ENCODE assay signal across 9 cellular contexts in the genomic region with DNA sequence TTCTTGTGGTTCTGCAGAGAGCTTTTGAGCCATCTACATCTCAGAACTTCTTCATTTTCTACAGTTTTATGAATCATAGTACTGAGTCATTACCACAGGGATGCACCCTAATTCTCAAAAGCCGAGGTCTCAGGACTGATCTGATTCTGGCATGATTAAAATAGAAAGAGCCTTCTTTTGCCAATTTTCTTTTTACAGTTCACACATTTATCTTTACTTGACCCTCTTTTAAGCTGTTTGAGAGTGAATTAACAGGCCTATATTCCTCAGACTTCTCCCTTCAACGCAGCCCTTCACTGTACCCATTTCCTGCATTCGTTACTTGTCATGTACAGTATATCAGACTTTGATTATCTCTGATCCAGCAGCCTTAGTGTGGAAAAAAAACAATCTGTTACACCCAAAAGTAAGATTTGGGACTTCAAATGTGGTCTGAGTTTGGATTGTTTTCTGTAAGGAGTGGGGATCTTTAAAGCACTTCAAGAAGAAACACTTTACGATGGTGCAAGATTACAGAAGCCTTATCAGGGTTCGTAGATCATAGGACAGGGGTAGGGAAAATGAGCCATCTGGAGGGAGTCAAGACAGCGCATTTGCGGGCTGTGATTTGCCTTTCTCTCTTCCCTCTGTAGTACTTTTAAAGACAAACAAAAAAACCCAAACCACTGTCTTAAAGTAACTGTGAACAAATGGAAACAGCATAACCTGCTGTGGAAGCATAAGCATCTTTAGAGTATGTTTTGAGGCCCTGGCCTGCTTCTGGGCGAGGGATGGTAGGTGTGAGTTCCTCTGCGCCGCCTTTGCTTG. TPM values are rescaled to one million over a fixed set of nuclear protein-coding genes. Genes with fewer than 3 reads are reported as not detected.
DNase-seq lines count a peak whose midpoint lies in the region; ATAC-seq, FAIRE-seq and TF ChIP-seq lines count a peak whose summit lies in the region.
"Had no signal": no experiment of that assay in that cellular context is flagged by ENCODE, and none has a peak within 500 bp of the region (broad histone marks: within the 10 kb centered on the region; RNA-seq: fewer than 3 reads in every experiment).

No MANE protein-coding gene starts in this region.

- H2AFZ ChIP-seq in K562 (ENCODE audit: low read depth, low read length), result no peak overlapping the region

- H3K4me2 ChIP-seq in K562 (ENCODE audit: insufficient read depth, low read length), result no peak overlapping the region

- no peak overlapping the region for H3K9ac ChIP-seq in K562 (ENCODE audit: insufficient read depth in 1 of 2, low read depth in 2 of 2, low read length in 2 of 2)

- no peaks in the 10 kb centered on the region for H3K9me3 ChIP-seq in K562 (replicated peaks; ENCODE audit: control insufficient read depth, insufficient read depth, low read depth, low read length)
- H3K9me3 ChIP-seq in HAP-1, result no peaks in the 10 kb centered on the region

- no peak for TF ChIP-seq CTCF in K562 (IDR thresholded peaks at IDR 0.05 in 2 of 3, conservative IDR thresholded peaks at IDR 0.05 in 1 of 3; ENCODE audit: insufficient read depth in 2 of 3, low read depth in 1 of 3, low read length in 3 of 3)
- no peak for TF ChIP-seq CTCF in natural killer cell (IDR thresholded peaks at IDR 0.05)

- no peak for TF ChIP-seq RAD21 in K562 (CRISPR knock-in tag; conservative IDR thresholded peaks at IDR 0.05 in 1 of 2, IDR thresholded peaks at IDR 0.05 in 1 of 2)

- POLR2A ChIA-PET in K562 (lab: Yijun Ruan, JAX), result interaction anchor here (1.2 kb wide), 1 partner anchor 11 kb away, joined by 3 read pairs; no protein-coding TSS in a partner anchor

- peak overlapping the region; percentile 60 to 84 for H3K27ac Mint-ChIP-seq in natural killer cell

- DNase-seq in activated CD4-positive, CD25-positive, alpha-beta regulatory T cell treated with anti-CD3 and anti-CD28 coated beads, Interleukin-2, amount 50 U/mL, for 72 hours, result no peak
- DNase-seq in NOMO-1 treated with dmso at 0.1 percent for 144 hours (lab: John Stamatoyannopoulos, UW; ENCODE audit: unreplicated experiment) (peak; percentile 70), K562 (ENCODE audit: extremely low read depth in 1 of 4, low spot score in 3 of 4) (peak; percentile 20 to 35 (median 23)), natural killer cell (no peak), HAP-1 (ENCODE audit: low spot score in 2 of 2) (no peak), UCSD-AML1 (lab: John Stamatoyannopoulos, UW; ENCODE audit: unreplicated experiment) (no peak)

- no peaks in the 10 kb centered on the region for H4K20me1 ChIP-seq in K562 (replicated peaks; ENCODE audit: control insufficient read depth, insufficient read depth, low read length)

- H3K4me3 ChIP-seq in K562 (no peak overlapping the region), HAP-1 (no peak overlapping the region)

- H3K27me3 ChIP-seq in K562 (ENCODE audit: control insufficient read depth in 2 of 2, insufficient read depth in 2 of 2, low read length in 2 of 2) (no peaks in the 10 kb centered on the region), HAP-1 (ENCODE audit: low read depth) (no peaks in the 10 kb centered on the region)

- in situ Hi-C loops in K562 (cut with MboI), result no loop called here
- in situ Hi-C loops in HAP-1 (cut with MboI; ENCODE audit: low sequenced_read_pairs), result no loop called here

- CTCF ChIA-PET in K562 (lab: Yijun Ruan, JAX; ENCODE audit: low intra/inter-chr PET ratio), result no interaction called here

- TF ChIP-seq EP300 in K562 (IDR thresholded peaks at IDR 0.05; ENCODE audit: low read length), result peak; percentile 37; the same call in 1 of the 2 replicates

- no peaks in the 10 kb centered on the region for H3K9me3 Mint-ChIP-seq in natural killer cell

- H3K4me1 ChIP-seq in K562 (replicated peaks in 1 of 2; ENCODE audit: control insufficient read depth in 2 of 2, insufficient read depth in 2 of 2, low read length in 2 of 2) (peaks cover 8 to 42% of the 10 kb centered on the region in 2 experiments; a peak in 4 of 5 replicates), HAP-1 (no peaks in the 10 kb centered on the region)

- peaks cover 25 to 26% of the 10 kb centered on the region in 2 donors for H3K4me1 Mint-ChIP-seq in natural killer cell

- no peak for TF ChIP-seq POLR2A in K562 (conservative IDR thresholded peaks at IDR 0.05)

- TSS peak; percentile 8 for BruUV-seq in K562 (replicated peaks; lab: Mats Ljungman, UMichigan)

- ATAC-seq in activated CD4-positive, CD25-positive, alpha-beta regulatory T cell treated with anti-CD3 and anti-CD28 coated beads, Interleukin-2, amount 50 U/mL, for 24 hours, result peak; percentile 92 to 94
- peak; percentile 85 for ATAC-seq in HG02678 (IDR thresholded peaks at IDR 0.05; ENCODE audit: unreplicated experiment)
- ATAC-seq in K562, result no peak
- peak; percentile 61 to 82 (median 81) for ATAC-seq in natural killer cell

- H3K36me3 Mint-ChIP-seq in natural killer cell, result peaks cover 7% of the 10 kb centered on the region

- peaks cover 18% of the 10 kb centered on the region for H3K36me3 ChIP-seq in K562 (ENCODE audit: control insufficient read depth, insufficient read depth, low read length)
- no peaks in the 10 kb centered on the region for H3K36me3 ChIP-seq in HAP-1 (replicated peaks)

- H3K79me2 ChIP-seq in K562 (ENCODE audit: control insufficient read depth, insufficient read depth, low read length), result 0 out of 3 replicates have a peak, but pooled peaks cover under 1% of the 10 kb centered on the region

- peaks cover 4% of the 10 kb centered on the region for H3K9me1 ChIP-seq in K562 (ENCODE audit: control insufficient read depth, insufficient read depth, low read length)

- peak overlapping the region; percentile 2 for H3K4me3 Mint-ChIP-seq in natural killer cell

- no peaks in the 10 kb centered on the region for H3K27me3 Mint-ChIP-seq in natural killer cell (ENCODE audit: low read depth in 2 of 2)

- no peak for FAIRE-seq in K562 (lab: Jason Lieb, UNC)

- intact Hi-C loops in K562 (cut with micrococcal nuclease), result no loop called here
- intact Hi-C loops in natural killer cell (cut with micrococcal nuclease), result no loop called here

- WGBS in K562 (ENCODE audit: insufficient coverage, low coverage, missing lambda C conversion rate), result 10% methylated on average over 6 of the region's 10 CpGs

- H3K27ac ChIP-seq in K562 (ENCODE audit: extremely low read depth, low read depth, low read length), result peak overlapping the region; percentile 76; the same call in 1 of the 3 replicates
- H3K27ac ChIP-seq: 22Rv1 had no signal

TF ChIP-seq in K562, 482 proteins besides CTCF, POLR2A, EP300 and RAD21 (continues in another document):
- TF ChIP-seq JUND (IDR thresholded peaks at IDR 0.05; ENCODE audit: borderline replicate concordance, low read depth, low read length) (peak; percentile 79), JUND (tag; IDR thresholded peaks at IDR 0.05; ENCODE audit: borderline replicate concordance, low read depth, low read length) (peak; percentile 65; the same call in 2 of the 3 replicates), ZNF766 (CRISPR knock-in tag; conservative IDR thresholded peaks at IDR 0.05) (no peak), FOXA3 (CRISPR knock-in tag; conservative IDR thresholded peaks at IDR 0.05 in 1 of 2, IDR thresholded peaks at IDR 0.05 in 1 of 2) (no peak), TBP (optimal IDR thresholded peaks at IDR 0.05; ENCODE audit: low read depth, low read length) (no peak), ID3 (CRISPR knock-in tag; IDR thresholded peaks at IDR 0.05) (no peak), ID3 (tag; IDR thresholded peaks at IDR 0.05) (no peak), BMI1 (IDR thresholded peaks at IDR 0.05; ENCODE audit: low read length) (no peak)

RNA-seq across cellular contexts. Expression of gene GPR183, which starts 15.3 kb away (rescaled TPM):
- 3.6 and 4.7 TPM in 2 replicates for total RNA-seq in K562 (2011; cell fraction: chromatin; rRNA removed; ENCODE audit: low replicate concordance)
- total RNA-seq in K562 (2011; cell fraction: nucleolus; rRNA removed), result 2.6 and 4.0 TPM in 2 replicates
- 4.1 and 5.4 TPM in 2 replicates for total RNA-seq in K562 (2011; cell fraction: nucleoplasm; rRNA removed)
- total RNA-seq in K562 (2014; rRNA removed), result 1.3 and 1.6 TPM in 2 replicates
- total RNA-seq in K562 (2014; rRNA removed; fragmentation: Illumina TruSeq; extraction: Trizol), result 2.9 and 3.5 TPM in 2 replicates
- total RNA-seq in K562 (2015; rRNA removed; fragmentation: Illumina TruSeq; extraction: Trizol), result 9.3 and 10.0 TPM in 2 replicates
- total RNA-seq in K562 (2021), result 2.3 TPM in 2 replicates
- 2.6 and 9.4 TPM in 2 replicates for polyA plus RNA-seq in K562 (2011; rRNA removed)
- 1.7 and 5.1 TPM in 2 replicates for polyA plus RNA-seq in K562 (2011; cell fraction: cytosol; rRNA removed)
- 0.97 and 2.6 TPM in 2 replicates for polyA plus RNA-seq in K562 (2011; cell fraction: nucleus; rRNA removed)
- polyA plus RNA-seq in K562 (2012), result 3.7 and 8.1 TPM in 2 replicates
- 3.6 and 3.7 TPM in 2 replicates for polyA plus RNA-seq in K562 (2014; fragmentation: Illumina TruSeq; extraction: Trizol)
- polyA plus RNA-seq in K562 (2014; fragmentation: Nextera tagmentation; extraction: Ambion mirVana), result 10 to 100 TPM in 1 of 2 experiments, 1 to 10 TPM in 1; 6.9 to 10.2 TPM
- 1.9 and 2.5 TPM in 2 replicates for polyA plus RNA-seq in K562 (2014; rRNA removed)
- polyA minus RNA-seq in K562 (2011; rRNA and poly(A)+ RNA removed), result 2.0 and 6.3 TPM in 2 replicates
- 2.6 TPM in 1 of 2 replicates, not detected in the other for polyA minus RNA-seq in K562 (2011; cell fraction: cytosol; rRNA and poly(A)+ RNA removed)
- 0.78 and 0.81 TPM in 2 replicates for polyA minus RNA-seq in K562 (2011; cell fraction: nucleus; rRNA and poly(A)+ RNA removed)
- 10 to 100 TPM; 20.0 to 47.0 (median 41.1) TPM for total RNA-seq in natural killer cell

Comparison
In these comparisons a context has a peak if more than half of its experiments do, and no peak if none do; other contexts are left out.
1. DNase-seq: peak in NOMO-1 treated with dmso at 0.1 percent for 144 hours (single experiment) and K562 (4 of 4); none in activated CD4-positive, CD25-positive, alpha-beta regulatory T cell treated with anti-CD3 and anti-CD28 coated beads, Interleukin-2, amount 50 U/mL, for 72 hours (single experiment), natural killer cell (single experiment), HAP-1 (0 of 2) and UCSD-AML1 (single experiment).